ENCODE assay signal across 16 cellular contexts in the genomic region with DNA sequence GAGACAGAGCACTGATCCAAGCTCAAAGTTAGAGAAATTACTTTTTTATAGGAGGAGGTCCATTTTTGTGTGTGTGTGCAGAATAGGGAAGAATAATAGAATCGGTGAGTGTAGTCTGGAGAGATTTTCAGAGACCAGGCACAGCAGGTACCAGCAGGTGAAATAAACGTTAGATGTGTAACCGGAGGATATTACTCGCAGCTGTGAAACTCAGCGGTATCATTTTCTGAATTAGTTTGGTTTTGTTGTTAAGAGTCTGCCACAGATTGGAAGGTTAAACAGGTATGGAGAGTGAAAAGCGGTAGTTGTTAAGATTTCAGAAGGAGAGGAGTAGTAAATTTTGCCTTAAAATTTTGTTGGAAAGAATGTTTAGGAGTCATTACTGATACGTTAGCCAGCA.
DNase-seq lines count a peak whose midpoint lies in the region; ATAC-seq and TF ChIP-seq lines count a peak whose summit lies in the region.
"Had no signal": no experiment of that assay in that cellular context is flagged by ENCODE, and none has a peak within 500 bp of the region (broad histone marks: within the 10 kb centered on the region; RNA-seq: fewer than 3 reads in every experiment).

No MANE protein-coding gene starts in this region.

- H3K27ac Mint-ChIP-seq in activated naive CD4-positive, alpha-beta T cell treated with anti-CD3 and anti-CD28 coated beads, Interleukin-2, amount 50 U/mL, for 24 hours, result peak overlapping the region; percentile 93
- H3K27ac Mint-ChIP-seq in activated CD8-positive, alpha-beta T cell treated with anti-CD3 and anti-CD28 coated beads for 36 hours, result peak overlapping the region; percentile 75

- H3K9me3 Mint-ChIP-seq in activated naive CD4-positive, alpha-beta T cell treated with anti-CD3 and anti-CD28 coated beads, Interleukin-2, amount 50 U/mL, for 24 hours, result no peaks in the 10 kb centered on the region
- H3K9me3 Mint-ChIP-seq in activated CD8-positive, alpha-beta T cell treated with anti-CD3 and anti-CD28 coated beads for 36 hours, result no peaks in the 10 kb centered on the region

- no peak for DNase-seq in activated naive CD4-positive, alpha-beta T cell treated with anti-CD3 and anti-CD28 coated beads, Interleukin-2, amount 50 U/mL, for 16 hours
- no peak for DNase-seq in activated CD8-positive, alpha-beta T cell treated with anti-CD3 and anti-CD28 coated beads for 36 hours
- DNase-seq in esophagus muscularis mucosa (ENCODE audit: extremely low spot score) (no peak), thoracic aorta (ENCODE audit: low spot score) (no peak), EL (no peak)
- DNase-seq: activated CD4-positive, alpha-beta T cell treated with anti-CD3 and anti-CD28 coated beads for 4 hours; DMS79 treated with DMSO at 0.1 percent for 48 hours; left ventricle myocardium superior; NCI-H1436 treated with DMSO at 0.1 percent for 48 hours; NCI-H774; PC-9; retina; T1000 had no signal

- H3K36me3 Mint-ChIP-seq in activated naive CD4-positive, alpha-beta T cell treated with anti-CD3 and anti-CD28 coated beads, Interleukin-2, amount 50 U/mL, for 24 hours, result peaks cover 50% of the 10 kb centered on the region
- peaks cover 88% of the 10 kb centered on the region for H3K36me3 Mint-ChIP-seq in activated CD8-positive, alpha-beta T cell treated with anti-CD3 and anti-CD28 coated beads for 36 hours (ENCODE audit: low read depth)

- H3K4me3 ChIP-seq in esophagus muscularis mucosa (no peak overlapping the region), thoracic aorta (no peak overlapping the region)
- H3K4me3 ChIP-seq: PC-9, tibial artery had no signal

- H3K4me1 Mint-ChIP-seq in activated naive CD4-positive, alpha-beta T cell treated with anti-CD3 and anti-CD28 coated beads, Interleukin-2, amount 50 U/mL, for 24 hours, result peaks cover 69% of the 10 kb centered on the region
- peaks cover 68% of the 10 kb centered on the region for H3K4me1 Mint-ChIP-seq in activated CD8-positive, alpha-beta T cell treated with anti-CD3 and anti-CD28 coated beads for 36 hours (ENCODE audit: low read depth)

- CTCF ChIA-PET in activated CD8-positive, alpha-beta T cell treated with anti-CD3 and anti-CD28 coated beads for 36 hours (lab: Charles Lee), result interaction anchor here (1.0 to 5.6 kb wide), 5 partner anchors 11 to 222 kb away, joined by 3 to 63 read pairs (median 4); no protein-coding TSS in a partner anchor

- H3K27me3 ChIP-seq in esophagus muscularis mucosa (no peaks in the 10 kb centered on the region), thoracic aorta (replicated peaks; ENCODE audit: insufficient read depth) (no peaks in the 10 kb centered on the region)
- H3K27me3 ChIP-seq: tibial artery had no signal

- ATAC-seq in activated CD8-positive, alpha-beta T cell treated with anti-CD3 and anti-CD28 coated beads for 36 hours, result peak; percentile 47
- ATAC-seq in thoracic aorta (ENCODE audit: insufficient number of reproducible peaks, low FRiP score, low read depth) (no peak), GM21447 (IDR thresholded peaks at IDR 0.05; ENCODE audit: unreplicated experiment) (no peak)
- ATAC-seq: left ventricle myocardium superior had no signal

- TF ChIP-seq CTCF in activated CD8-positive, alpha-beta T cell treated with anti-CD3 and anti-CD28 coated beads for 36 hours (IDR thresholded peaks at IDR 0.05), result no peak
- TF ChIP-seq CTCF in esophagus muscularis mucosa (IDR thresholded peaks at IDR 0.05) (no peak), thoracic aorta (IDR thresholded peaks at IDR 0.05) (no peak)

- H3K9me3 ChIP-seq in esophagus muscularis mucosa (no peaks in the 10 kb centered on the region), thoracic aorta (no peaks in the 10 kb centered on the region)
- H3K9me3 ChIP-seq: tibial artery had no signal

- H3K4me1 ChIP-seq in esophagus muscularis mucosa (peaks cover 0 to 16% (median 15%) of the 10 kb centered on the region in 4 donors), thoracic aorta (ENCODE audit: control insufficient read depth in 1 of 2, low read depth in 2 of 2) (peaks cover 0 to 15% of the 10 kb centered on the region in 2 donors)

- no peaks in the 10 kb centered on the region for H3K27me3 Mint-ChIP-seq in activated naive CD4-positive, alpha-beta T cell treated with anti-CD3 and anti-CD28 coated beads, Interleukin-2, amount 50 U/mL, for 24 hours
- no peaks in the 10 kb centered on the region for H3K27me3 Mint-ChIP-seq in activated CD8-positive, alpha-beta T cell treated with anti-CD3 and anti-CD28 coated beads for 36 hours

- intact Hi-C loops in activated CD8-positive, alpha-beta T cell treated with anti-CD3 and anti-CD28 coated beads for 36 hours (cut with micrococcal nuclease), result no loop called here
- intact Hi-C loops in esophagus muscularis mucosa (cut with DNase I), result no loop called here

- peak overlapping the region in 3 of 4 donors; percentile 5 to 63 (median 48) for H3K27ac ChIP-seq in esophagus muscularis mucosa (replicated peaks in 1 of 4)
- peak overlapping the region; percentile 67 to 75 for H3K27ac ChIP-seq in thoracic aorta

- no peak for TF ChIP-seq EP300 in esophagus muscularis mucosa (IDR thresholded peaks at IDR 0.05)

- TF ChIP-seq POLR2A in esophagus muscularis mucosa (IDR thresholded peaks at IDR 0.05; ENCODE audit: low read depth), result no peak

- POLR2A ChIA-PET in activated CD8-positive, alpha-beta T cell treated with anti-CD3 and anti-CD28 coated beads for 36 hours (lab: Charles Lee), result no interaction called here

- peaks cover 62 to 98% (median 88%) of the 10 kb centered on the region in 4 donors for H3K36me3 ChIP-seq in esophagus muscularis mucosa
- peaks cover 61% of the 10 kb centered on the region for H3K36me3 ChIP-seq in thoracic aorta

- 89% methylated on average over 7 of the region's 7 CpGs for WGBS in esophagus muscularis mucosa

- H3K4me3 Mint-ChIP-seq in activated naive CD4-positive, alpha-beta T cell treated with anti-CD3 and anti-CD28 coated beads, Interleukin-2, amount 50 U/mL, for 24 hours, result peak overlapping the region; percentile 61
- no peak overlapping the region for H3K4me3 Mint-ChIP-seq in activated CD8-positive, alpha-beta T cell treated with anti-CD3 and anti-CD28 coated beads for 36 hours
